In the genomic region with DNA sequence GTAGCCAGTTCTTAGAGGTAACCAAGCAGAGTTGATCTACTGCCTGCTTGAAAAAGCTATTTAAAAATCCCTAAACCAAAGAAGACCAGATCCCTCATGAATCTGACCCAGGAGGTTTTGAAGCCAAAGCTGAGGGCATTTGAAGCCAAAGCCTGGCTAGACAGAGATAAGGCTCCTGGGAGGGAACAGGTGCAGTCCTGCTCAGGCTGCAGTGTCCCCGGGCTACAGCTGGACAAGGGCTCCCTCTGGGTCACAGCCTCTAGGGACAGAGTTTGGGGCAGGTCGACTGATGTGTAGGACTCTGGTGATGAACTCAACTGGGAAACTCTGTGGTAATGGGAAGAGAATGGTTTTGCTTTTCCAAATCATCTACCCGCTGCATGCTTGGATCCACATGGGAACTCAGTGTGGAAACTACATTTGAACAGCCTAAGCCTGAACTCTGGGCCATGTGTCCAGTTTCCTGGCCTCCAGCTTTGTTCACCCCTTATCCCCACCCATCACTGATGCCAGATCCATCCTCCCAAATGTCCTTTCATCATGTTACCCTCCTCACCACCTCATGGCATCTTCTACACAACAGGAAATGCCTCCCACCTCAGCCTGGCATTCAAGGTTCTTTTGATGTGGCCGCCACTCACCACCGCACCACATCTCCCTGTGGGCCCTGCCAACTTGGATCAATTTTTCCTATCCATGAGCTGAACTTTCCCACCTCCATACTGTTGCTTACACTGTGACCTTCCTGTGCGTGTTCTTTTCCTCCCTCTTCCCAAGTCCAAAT, we compare ENCODE assay signal across 10 cellular contexts. TPM values are rescaled to one million over a fixed set of nuclear protein-coding genes. Genes with fewer than 3 reads are reported as not detected.
"Had no signal": no experiment of that assay in that cellular context is flagged by ENCODE, and none has a peak within 500 bp of the region (broad histone marks: within the 10 kb centered on the region; RNA-seq: fewer than 3 reads in every experiment).

No MANE protein-coding gene starts in this region.

RNA-seq across cellular contexts. Expression of gene GOLGA6A, which starts 23.1 kb away (rescaled TPM):
- total RNA-seq: activated CD4-positive, alpha-beta memory T cell treated with anti-CD3 and anti-CD28 coated beads for 36 hours; activated CD4-positive, alpha-beta T cell treated with anti-CD3 and anti-CD28 coated beads for 36 hours; activated CD8-positive, alpha-beta memory T cell treated with anti-CD3 and anti-CD28 coated beads, Interleukin-2, amount 10 ng/mL, durations not matched to agents 7 days and 5 days; activated T-helper 2 cell treated with anti-CD3 and anti-CD28 coated beads, Interferon-gamma antibody, Interleukin-2, Interleukin-4, amounts not matched to agents 10 μg/mL and 5 μg/mL and 100 μg/mL, durations not matched to agents 14 hours and 24 hours and 36 hours; LHCN-M2; NCI-H460; RPMI7951; SJSA1 had no signal
- polyA plus RNA-seq: IgD-negative memory B cell, SK-N-SH had no signal
